Comparison of ENCODE assay signal across 1 cellular context in genomic region chr11:103671143-103671651, GRCh38.
TF ChIP-seq lines count a peak whose summit lies in the region.

No MANE protein-coding gene starts in this region.

TF ChIP-seq in GM23338, 12 proteins besides CTCF, POLR2A, EP300 and RAD21 (continued from another document):
- TF ChIP-seq ZNF462 (CRISPR knock-in tag; IDR thresholded peaks at IDR 0.05) (no peak), EZH2 (IDR thresholded peaks at IDR 0.05; ENCODE audit: low read depth, unreplicated experiment) (no peak)
